1 cellular context compared by ENCODE assay signal in genomic region chr18:58870621-58871020, GRCh38.
TF ChIP-seq lines count a peak whose summit lies in the region.

No MANE protein-coding gene starts in this region.

TF ChIP-seq in H1, 55 proteins besides CTCF, POLR2A, EP300 and RAD21:
- TF ChIP-seq CREB1 (IDR thresholded peaks at IDR 0.05) (no peak), POLR2AphosphoS5 (IDR thresholded peaks at IDR 0.05; ENCODE audit: low read depth, low read length) (0 out of 2 replicates have a peak, but pooled peaks have one; percentile 11)
- TF ChIP-seq, protein P1, sequence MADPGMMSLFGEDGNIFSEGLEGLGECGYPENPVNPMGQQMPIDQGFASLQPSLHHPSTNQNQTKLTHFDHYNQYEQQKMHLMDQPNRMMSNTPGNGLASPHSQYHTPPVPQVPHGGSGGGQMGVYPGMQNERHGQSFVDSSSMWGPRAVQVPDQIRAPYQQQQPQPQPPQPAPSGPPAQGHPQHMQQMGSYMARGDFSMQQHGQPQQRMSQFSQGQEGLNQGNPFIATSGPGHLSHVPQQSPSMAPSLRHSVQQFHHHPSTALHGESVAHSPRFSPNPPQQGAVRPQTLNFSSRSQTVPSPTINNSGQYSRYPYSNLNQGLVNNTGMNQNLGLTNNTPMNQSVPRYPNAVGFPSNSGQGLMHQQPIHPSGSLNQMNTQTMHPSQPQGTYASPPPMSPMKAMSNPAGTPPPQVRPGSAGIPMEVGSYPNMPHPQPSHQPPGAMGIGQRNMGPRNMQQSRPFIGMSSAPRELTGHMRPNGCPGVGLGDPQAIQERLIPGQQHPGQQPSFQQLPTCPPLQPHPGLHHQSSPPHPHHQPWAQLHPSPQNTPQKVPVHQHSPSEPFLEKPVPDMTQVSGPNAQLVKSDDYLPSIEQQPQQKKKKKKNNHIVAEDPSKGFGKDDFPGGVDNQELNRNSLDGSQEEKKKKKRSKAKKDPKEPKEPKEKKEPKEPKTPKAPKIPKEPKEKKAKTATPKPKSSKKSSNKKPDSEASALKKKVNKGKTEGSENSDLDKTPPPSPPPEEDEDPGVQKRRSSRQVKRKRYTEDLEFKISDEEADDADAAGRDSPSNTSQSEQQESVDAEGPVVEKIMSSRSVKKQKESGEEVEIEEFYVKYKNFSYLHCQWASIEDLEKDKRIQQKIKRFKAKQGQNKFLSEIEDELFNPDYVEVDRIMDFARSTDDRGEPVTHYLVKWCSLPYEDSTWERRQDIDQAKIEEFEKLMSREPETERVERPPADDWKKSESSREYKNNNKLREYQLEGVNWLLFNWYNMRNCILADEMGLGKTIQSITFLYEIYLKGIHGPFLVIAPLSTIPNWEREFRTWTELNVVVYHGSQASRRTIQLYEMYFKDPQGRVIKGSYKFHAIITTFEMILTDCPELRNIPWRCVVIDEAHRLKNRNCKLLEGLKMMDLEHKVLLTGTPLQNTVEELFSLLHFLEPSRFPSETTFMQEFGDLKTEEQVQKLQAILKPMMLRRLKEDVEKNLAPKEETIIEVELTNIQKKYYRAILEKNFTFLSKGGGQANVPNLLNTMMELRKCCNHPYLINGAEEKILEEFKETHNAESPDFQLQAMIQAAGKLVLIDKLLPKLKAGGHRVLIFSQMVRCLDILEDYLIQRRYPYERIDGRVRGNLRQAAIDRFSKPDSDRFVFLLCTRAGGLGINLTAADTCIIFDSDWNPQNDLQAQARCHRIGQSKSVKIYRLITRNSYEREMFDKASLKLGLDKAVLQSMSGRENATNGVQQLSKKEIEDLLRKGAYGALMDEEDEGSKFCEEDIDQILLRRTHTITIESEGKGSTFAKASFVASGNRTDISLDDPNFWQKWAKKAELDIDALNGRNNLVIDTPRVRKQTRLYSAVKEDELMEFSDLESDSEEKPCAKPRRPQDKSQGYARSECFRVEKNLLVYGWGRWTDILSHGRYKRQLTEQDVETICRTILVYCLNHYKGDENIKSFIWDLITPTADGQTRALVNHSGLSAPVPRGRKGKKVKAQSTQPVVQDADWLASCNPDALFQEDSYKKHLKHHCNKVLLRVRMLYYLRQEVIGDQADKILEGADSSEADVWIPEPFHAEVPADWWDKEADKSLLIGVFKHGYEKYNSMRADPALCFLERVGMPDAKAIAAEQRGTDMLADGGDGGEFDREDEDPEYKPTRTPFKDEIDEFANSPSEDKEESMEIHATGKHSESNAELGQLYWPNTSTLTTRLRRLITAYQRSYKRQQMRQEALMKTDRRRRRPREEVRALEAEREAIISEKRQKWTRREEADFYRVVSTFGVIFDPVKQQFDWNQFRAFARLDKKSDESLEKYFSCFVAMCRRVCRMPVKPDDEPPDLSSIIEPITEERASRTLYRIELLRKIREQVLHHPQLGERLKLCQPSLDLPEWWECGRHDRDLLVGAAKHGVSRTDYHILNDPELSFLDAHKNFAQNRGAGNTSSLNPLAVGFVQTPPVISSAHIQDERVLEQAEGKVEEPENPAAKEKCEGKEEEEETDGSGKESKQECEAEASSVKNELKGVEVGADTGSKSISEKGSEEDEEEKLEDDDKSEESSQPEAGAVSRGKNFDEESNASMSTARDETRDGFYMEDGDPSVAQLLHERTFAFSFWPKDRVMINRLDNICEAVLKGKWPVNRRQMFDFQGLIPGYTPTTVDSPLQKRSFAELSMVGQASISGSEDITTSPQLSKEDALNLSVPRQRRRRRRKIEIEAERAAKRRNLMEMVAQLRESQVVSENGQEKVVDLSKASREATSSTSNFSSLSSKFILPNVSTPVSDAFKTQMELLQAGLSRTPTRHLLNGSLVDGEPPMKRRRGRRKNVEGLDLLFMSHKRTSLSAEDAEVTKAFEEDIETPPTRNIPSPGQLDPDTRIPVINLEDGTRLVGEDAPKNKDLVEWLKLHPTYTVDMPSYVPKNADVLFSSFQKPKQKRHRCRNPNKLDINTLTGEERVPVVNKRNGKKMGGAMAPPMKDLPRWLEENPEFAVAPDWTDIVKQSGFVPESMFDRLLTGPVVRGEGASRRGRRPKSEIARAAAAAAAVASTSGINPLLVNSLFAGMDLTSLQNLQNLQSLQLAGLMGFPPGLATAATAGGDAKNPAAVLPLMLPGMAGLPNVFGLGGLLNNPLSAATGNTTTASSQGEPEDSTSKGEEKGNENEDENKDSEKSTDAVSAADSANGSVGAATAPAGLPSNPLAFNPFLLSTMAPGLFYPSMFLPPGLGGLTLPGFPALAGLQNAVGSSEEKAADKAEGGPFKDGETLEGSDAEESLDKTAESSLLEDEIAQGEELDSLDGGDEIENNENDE (IDR thresholded peaks at IDR 0.05; ENCODE audit: insufficient replicate concordance, low read length): no peak
